ENCODE assay signal across 18 cellular contexts in genomic region chr6:158514176-158514575, GRCh38.
"Had no signal": no experiment of that assay in that cellular context is flagged by ENCODE, and none has a peak within 500 bp of the region (broad histone marks: within the 10 kb centered on the region; RNA-seq: fewer than 3 reads in every experiment).

No MANE protein-coding gene starts in this region.

- H3K4me3 ChIP-seq: cardiac muscle cell, heart left ventricle, mucosa of descending colon, thyroid gland, uterus had no signal

- H3K27me3 ChIP-seq: cardiac muscle cell, uterus had no signal

- H3K9me3 ChIP-seq: heart left ventricle, mucosa of descending colon, thyroid gland, uterus had no signal

- H3K27ac Mint-ChIP-seq: activated CD4-positive, alpha-beta T cell treated with anti-CD3 and anti-CD28 coated beads, Interleukin-2, amount 10 ng/mL, durations not matched to agents 24 days and 14 days; activated T-cell treated with anti-CD3 and anti-CD28 coated beads, Interleukin-2, amount 50 U/mL, for 24 hours; nephron; WTC11 had no signal

- H3K9me3 Mint-ChIP-seq: activated CD4-positive, alpha-beta T cell treated with anti-CD3 and anti-CD28 coated beads, Interleukin-2, amount 10 ng/mL, durations not matched to agents 24 days and 14 days; activated T-cell treated with anti-CD3 and anti-CD28 coated beads, Interleukin-2, amount 50 U/mL, for 24 hours; nephron had no signal

- ATAC-seq: heart left ventricle, left lobe of liver, mucosa of descending colon, WTC11 had no signal

- H3K4me1 ChIP-seq: uterus had no signal

- H3K4me3 Mint-ChIP-seq: activated CD4-positive, alpha-beta T cell treated with anti-CD3 and anti-CD28 coated beads, Interleukin-2, amount 10 ng/mL, durations not matched to agents 24 days and 14 days; activated T-cell treated with anti-CD3 and anti-CD28 coated beads, Interleukin-2, amount 50 U/mL, for 24 hours; nephron; WTC11 had no signal

- FAIRE-seq: endothelial cell of umbilical vein had no signal

- H3K27ac ChIP-seq: cardiac muscle cell, heart left ventricle, thyroid gland, uterus had no signal

- DNase-seq: activated CD4-positive, alpha-beta T cell treated with anti-CD3 and anti-CD28 coated beads, Interleukin-2, amount 10 ng/mL, durations not matched to agents 24 days and 14 days; activated effector memory CD4-positive, alpha-beta T cell treated with anti-CD3 and anti-CD28 coated beads, Interleukin-2, amount 50 U/mL, for 16 hours; activated T-cell treated with anti-CD3 and anti-CD28 coated beads, Interleukin-2, amount 50 U/mL, for 24 hours; foreskin melanocyte; heart left ventricle; islet precursor cell; mammary epithelial cell; mucosa of descending colon; occipital lobe; stimulated activated CD4-positive, alpha-beta T cell treated with anti-CD3 and anti-CD28 coated beads, Interleukin-2, amount 100 ng/mL, for 48 hours; stimulated activated CD8-positive, alpha-beta memory T cell treated with anti-CD3 and anti-CD28 coated beads, Interleukin-4, amount 100 ng/mL, for 48 hours; thyroid gland; uterus had no signal

- H3K36me3 ChIP-seq: cardiac muscle cell, thyroid gland, uterus had no signal

- H3K36me3 Mint-ChIP-seq: WTC11 had no signal
